In the genomic region with DNA sequence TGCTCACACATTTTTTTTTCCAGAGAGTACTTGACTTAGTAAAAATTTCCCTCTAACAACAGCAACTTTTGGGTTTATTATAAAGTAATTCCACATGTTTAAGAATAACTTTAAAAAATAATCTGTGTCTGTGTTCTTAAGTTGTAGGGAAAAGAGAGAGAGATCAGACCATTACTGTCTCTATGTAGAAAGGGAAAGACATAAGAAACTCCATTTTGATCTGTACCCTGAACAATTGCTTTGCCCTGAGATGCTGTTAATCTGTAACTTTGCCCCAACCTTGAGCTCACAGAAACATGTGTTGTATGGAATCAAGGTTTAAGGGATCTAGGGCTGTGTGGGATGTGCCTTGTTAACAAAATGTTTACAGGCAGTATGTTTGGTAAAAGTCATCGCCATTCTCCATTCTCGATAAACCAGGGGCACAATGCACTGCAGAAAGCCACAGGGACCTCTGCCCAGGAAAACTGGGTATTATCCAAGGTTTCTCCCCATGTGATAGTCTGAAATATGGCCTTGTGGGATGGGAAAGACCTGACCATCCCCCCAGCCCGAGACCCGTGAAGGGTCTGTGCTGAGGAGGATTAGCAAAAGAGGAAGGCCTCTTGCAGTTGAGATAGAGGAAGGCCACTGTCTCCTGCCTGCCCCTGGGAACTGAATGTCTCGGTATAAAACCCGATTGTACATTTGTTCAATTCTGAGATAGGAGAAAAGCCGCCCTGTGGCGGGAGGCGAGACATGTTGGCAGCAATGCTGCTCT, we compare ENCODE assay signal across 7 cellular contexts.
A peak's percentile ranks its signal among the peaks of the same experiment; 100 is the strongest.
DNase-seq lines count a peak whose midpoint lies in the region; ATAC-seq, FAIRE-seq and TF ChIP-seq lines count a peak whose summit lies in the region.
"Not testable (repeated sequence)": the region's sequence is repeated elsewhere in the genome, so short reads cannot be mapped to it uniquely, and the experiment has no call there.

No MANE protein-coding gene starts in this region.

- H3K4ac ChIP-seq in mesendoderm (ENCODE audit: low read depth, low read length), result not testable (repeated sequence)

- not testable (repeated sequence) for H3K4me3 ChIP-seq in HUES48 (ENCODE audit: low read depth, low read length); SK-N-MC; K562; mesendoderm (ENCODE audit: low read length); stomach smooth muscle (ENCODE audit: low read length in 2 of 2)

- not testable (repeated sequence) for H4K5ac ChIP-seq in mesendoderm (ENCODE audit: low read length)

- not testable (repeated sequence) for H3K79me2 ChIP-seq in K562 (ENCODE audit: control insufficient read depth, insufficient read depth, low read length); mesendoderm (ENCODE audit: control insufficient read depth, insufficient read depth, low read length)

- not testable (repeated sequence) for H2BK120ac ChIP-seq in mesendoderm (ENCODE audit: low read depth, low read length)

- not testable (repeated sequence) for H3K4me2 ChIP-seq in K562 (ENCODE audit: insufficient read depth, low read length); mesendoderm (ENCODE audit: low read length)

- not testable (repeated sequence) for H3K27me3 ChIP-seq in HUES48 (ENCODE audit: control insufficient read depth, insufficient read depth, low read length); K562 (ENCODE audit: control insufficient read depth in 2 of 2, insufficient read depth in 2 of 2, low read length in 2 of 2); mesendoderm (ENCODE audit: insufficient read depth, low read length, poor library complexity); stomach smooth muscle (ENCODE audit: control insufficient read depth in 1 of 2, insufficient read depth in 2 of 2, low read length in 2 of 2)

- not testable (repeated sequence) for FAIRE-seq in K562 (lab: Jason Lieb, UNC)

- H2BK15ac ChIP-seq in mesendoderm (replicated peaks; ENCODE audit: low read depth), result not testable (repeated sequence)

- not testable (repeated sequence) for BruUV-seq in K562 (replicated peaks; lab: Mats Ljungman, UMichigan)

- intact Hi-C loops in K562 (cut with micrococcal nuclease), result not testable (repeated sequence)

- not testable (repeated sequence) for H3K9me3 ChIP-seq in HUES48 (ENCODE audit: control insufficient read depth, insufficient read depth, low read length); SK-N-MC (ENCODE audit: low read depth, low read length); K562 (replicated peaks; ENCODE audit: control insufficient read depth, insufficient read depth, low read depth, low read length); stomach smooth muscle (ENCODE audit: control insufficient read depth in 2 of 2, low read length in 2 of 2)

- H3K4me1 ChIP-seq in HUES48 (ENCODE audit: control insufficient read depth, insufficient read depth, low read length) (peaks cover 29% of the 10 kb centered on the region), mesendoderm (ENCODE audit: control insufficient read depth, low read depth, low read length) (peaks cover 11% of the 10 kb centered on the region), stomach smooth muscle (ENCODE audit: control insufficient read depth, insufficient read depth, low read length) (peaks cover 28% of the 10 kb centered on the region)
- H3K4me1 ChIP-seq in K562 (replicated peaks in 1 of 2; ENCODE audit: control insufficient read depth in 2 of 2, insufficient read depth in 2 of 2, low read length in 2 of 2), result not testable (repeated sequence)

- peaks cover 29% of the 10 kb centered on the region for H3K4me1 Mint-ChIP-seq in glutamatergic neuron (ENCODE audit: low read depth, unreplicated experiment)
- peaks cover 60% of the 10 kb centered on the region for H3K4me1 Mint-ChIP-seq in osteocyte (ENCODE audit: unreplicated experiment)

- not testable (repeated sequence) for H3K9me3 Mint-ChIP-seq in glutamatergic neuron (ENCODE audit: unreplicated experiment); osteocyte (ENCODE audit: unreplicated experiment)

- not testable (repeated sequence) for H3K9ac ChIP-seq in HUES48 (ENCODE audit: low read depth, low read length); SK-N-MC (ENCODE audit: insufficient read length); K562 (ENCODE audit: insufficient read depth in 1 of 2, low read depth in 2 of 2, low read length in 2 of 2); mesendoderm (ENCODE audit: low read length); stomach smooth muscle (ENCODE audit: low read length in 2 of 2)

- POLR2A ChIA-PET in K562 (lab: Yijun Ruan, JAX), result not testable (repeated sequence)

- CTCF ChIA-PET in K562 (lab: Yijun Ruan, JAX; ENCODE audit: low intra/inter-chr PET ratio), result interaction anchor here (0.5 kb wide), 1 partner anchor 363 kb away, joined by 3 read pairs; no protein-coding TSS in a partner anchor

- 22% methylated on average over 6 of the region's 9 CpGs for WGBS in K562 (ENCODE audit: insufficient coverage, low coverage, missing lambda C conversion rate)
- no CpG with 5 or more reads among the region's 9 CpGs for WGBS in mesendoderm (ENCODE audit: extremely low coverage, insufficient coverage, low lambda C conversion rate)

- not testable (repeated sequence) for ATAC-seq in K562

- not testable (repeated sequence) for H2AFZ ChIP-seq in K562 (ENCODE audit: low read depth, low read length)

- not testable (repeated sequence) for H3K36me3 ChIP-seq in HUES48 (ENCODE audit: control insufficient read depth, insufficient read depth, low read length); SK-N-MC (ENCODE audit: insufficient read depth, low read length); K562 (ENCODE audit: control insufficient read depth, insufficient read depth, low read length); mesendoderm (ENCODE audit: control insufficient read depth, insufficient read depth, low read length); stomach smooth muscle (ENCODE audit: control insufficient read depth in 2 of 2, insufficient read depth in 2 of 2, low read length in 2 of 2)

- not testable (repeated sequence) for H3K9me1 ChIP-seq in K562 (ENCODE audit: control insufficient read depth, insufficient read depth, low read length)

- not testable (repeated sequence) for H3K79me1 ChIP-seq in mesendoderm (ENCODE audit: low read length)

- not testable (repeated sequence) for H3K56ac ChIP-seq in mesendoderm (ENCODE audit: low read length)

- H3K36me3 Mint-ChIP-seq in glutamatergic neuron (ENCODE audit: unreplicated experiment); osteocyte (ENCODE audit: unreplicated experiment): not testable (repeated sequence)

- TF ChIP-seq CTCF in K562 (IDR thresholded peaks at IDR 0.05 in 2 of 3, conservative IDR thresholded peaks at IDR 0.05 in 1 of 3; ENCODE audit: insufficient read depth in 2 of 3, low read depth in 1 of 3, low read length in 3 of 3); glutamatergic neuron (IDR thresholded peaks at IDR 0.05; ENCODE audit: partially characterized antibody, unreplicated experiment); osteocyte (IDR thresholded peaks at IDR 0.05): not testable (repeated sequence)

- peak overlapping the region; percentile 27 for H3K4me3 Mint-ChIP-seq in glutamatergic neuron (ENCODE audit: unreplicated experiment)
- not testable (repeated sequence) for H3K4me3 Mint-ChIP-seq in osteocyte (ENCODE audit: unreplicated experiment)

- H3K27me3 Mint-ChIP-seq in glutamatergic neuron (ENCODE audit: unreplicated experiment); osteocyte (ENCODE audit: unreplicated experiment): not testable (repeated sequence)

- not testable (repeated sequence) for H2BK5ac ChIP-seq in mesendoderm (ENCODE audit: low read length)

- in situ Hi-C loops in K562 (cut with MboI), result not testable (repeated sequence)

- TF ChIP-seq POLR2A in K562 (conservative IDR thresholded peaks at IDR 0.05), result not testable (repeated sequence)

- H3K27ac ChIP-seq in HUES48 (ENCODE audit: low read depth, low read length), result peak overlapping the region; percentile 74
- H3K27ac ChIP-seq in SK-N-MC, result 0 out of 2 replicates have a peak overlapping the region, but pooled peaks have one; percentile 8
- H3K27ac ChIP-seq in K562 (ENCODE audit: extremely low read depth, low read depth, low read length); mesendoderm (ENCODE audit: low read depth, low read length): not testable (repeated sequence)
- H3K27ac ChIP-seq in stomach smooth muscle (ENCODE audit: low read length), result peak overlapping the region; percentile 6

- TF ChIP-seq EP300 in K562 (IDR thresholded peaks at IDR 0.05; ENCODE audit: low read length), result not testable (repeated sequence)

- not testable (repeated sequence) for H4K20me1 ChIP-seq in K562 (replicated peaks; ENCODE audit: control insufficient read depth, insufficient read depth, low read length)

- peak overlapping the region; percentile 57 for H3K27ac Mint-ChIP-seq in glutamatergic neuron (ENCODE audit: unreplicated experiment)
- H3K27ac Mint-ChIP-seq in osteocyte (ENCODE audit: unreplicated experiment), result peak overlapping the region; percentile 96

- H4K8ac ChIP-seq in mesendoderm (ENCODE audit: low read depth, low read length), result not testable (repeated sequence)

- DNase-seq in SK-N-MC (ENCODE audit: low read depth, low spot score); K562 (ENCODE audit: extremely low read depth in 1 of 4, low spot score in 3 of 4); glutamatergic neuron; mesendoderm; osteocyte (ENCODE audit: extremely low spot score, unreplicated experiment): not testable (repeated sequence)

- H3K18ac ChIP-seq in mesendoderm (ENCODE audit: low read length), result peak overlapping the region; percentile 54

- H2AK5ac ChIP-seq in mesendoderm (ENCODE audit: low read length), result not testable (repeated sequence)

- not testable (repeated sequence) for H3K23ac ChIP-seq in mesendoderm (ENCODE audit: low read length)

- TF ChIP-seq RAD21 in K562 (CRISPR knock-in tag; conservative IDR thresholded peaks at IDR 0.05 in 1 of 2, IDR thresholded peaks at IDR 0.05 in 1 of 2), result not testable (repeated sequence)

TF ChIP-seq in K562, 482 proteins besides CTCF, POLR2A, EP300 and RAD21:
- TF ChIP-seq KLF6 (CRISPR knock-in tag; IDR thresholded peaks at IDR 0.05; ENCODE audit: borderline replicate concordance) (peak; percentile 42; the same call in 1 of the 2 replicates), PTRF (tag; IDR thresholded peaks at IDR 0.05) (0 out of 2 replicates have a peak, but pooled peaks have one; percentile 32), PTTG1 (tag; IDR thresholded peaks at IDR 0.05; ENCODE audit: low read depth) (peak; percentile 71; the same call in 1 of the 2 replicates)
